In the genomic region with DNA sequence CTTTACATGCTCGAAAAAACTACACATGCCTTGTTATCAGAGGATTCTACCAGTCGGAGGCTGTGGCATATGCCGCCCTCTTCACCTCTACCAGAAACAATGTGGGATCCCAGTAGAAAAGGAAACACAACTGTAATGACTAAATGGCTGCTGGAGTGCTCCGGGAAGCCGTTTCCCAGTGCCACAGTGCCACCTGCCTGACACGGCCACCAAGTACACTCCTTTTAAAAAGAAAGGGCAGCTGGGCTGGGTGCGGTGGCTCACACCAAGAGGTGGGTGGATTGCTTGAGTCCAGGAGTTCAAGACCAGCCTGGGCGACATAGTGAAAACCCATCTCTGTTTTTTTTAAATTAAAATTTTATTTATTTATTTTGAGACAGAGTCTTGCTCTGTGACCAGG, we compare ENCODE assay signal across 9 cellular contexts.
DNase-seq lines count a peak whose midpoint lies in the region; ATAC-seq and TF ChIP-seq lines count a peak whose summit lies in the region.
"Had no signal": no experiment of that assay in that cellular context is flagged by ENCODE, and none has a peak within 500 bp of the region (broad histone marks: within the 10 kb centered on the region; RNA-seq: fewer than 3 reads in every experiment).

No MANE protein-coding gene starts in this region.

- no peaks in the 10 kb centered on the region for H3K36me3 Mint-ChIP-seq in activated naive CD4-positive, alpha-beta T cell treated with anti-CD3 and anti-CD28 coated beads for 36 hours (ENCODE audit: low read depth)
- H3K36me3 Mint-ChIP-seq in T-helper 17 cell (ENCODE audit: low read depth) = no peaks in the 10 kb centered on the region

- no peak overlapping the region for H3K27ac Mint-ChIP-seq in activated naive CD4-positive, alpha-beta T cell treated with anti-CD3 and anti-CD28 coated beads for 36 hours
- no peak overlapping the region for H3K27ac Mint-ChIP-seq in T-helper 17 cell

- peaks cover 2% of the 10 kb centered on the region for H3K9me3 Mint-ChIP-seq in activated naive CD4-positive, alpha-beta T cell treated with anti-CD3 and anti-CD28 coated beads for 36 hours
- H3K9me3 Mint-ChIP-seq: central memory CD8-positive, alpha-beta T cell had no signal

- peaks cover 4% of the 10 kb centered on the region for H3K4me1 Mint-ChIP-seq in activated naive CD4-positive, alpha-beta T cell treated with anti-CD3 and anti-CD28 coated beads for 36 hours (ENCODE audit: low read depth)
- peaks cover 6% of the 10 kb centered on the region for H3K4me1 Mint-ChIP-seq in T-helper 17 cell

- peaks cover 4% of the 10 kb centered on the region for H3K27me3 Mint-ChIP-seq in activated naive CD4-positive, alpha-beta T cell treated with anti-CD3 and anti-CD28 coated beads for 36 hours (ENCODE audit: low read depth)
- H3K27me3 Mint-ChIP-seq in T-helper 17 cell = peaks cover 11% of the 10 kb centered on the region

- no peaks in the 10 kb centered on the region for H3K9me3 ChIP-seq in T-helper 17 cell (ENCODE audit: control insufficient read depth, low read length, poor library complexity, severe bottlenecking)

- H3K4me3 Mint-ChIP-seq in activated naive CD4-positive, alpha-beta T cell treated with anti-CD3 and anti-CD28 coated beads for 36 hours = no peak overlapping the region
- H3K4me3 Mint-ChIP-seq in T-helper 17 cell = no peak overlapping the region
- H3K4me3 Mint-ChIP-seq: central memory CD8-positive, alpha-beta T cell had no signal

- peak; percentile 70 for DNase-seq in activated naive CD4-positive, alpha-beta T cell treated with anti-CD3 and anti-CD28 coated beads for 36 hours
- DNase-seq in activated naive CD4-positive, alpha-beta T cell treated with anti-CD3 and anti-CD28 coated beads, Interleukin-2, amount 50 U/mL, for 16 hours = no peak
- DNase-seq in NCI-H1105 (lab: John Stamatoyannopoulos, UW) (peak; percentile 14), fibroblast of gingiva (ENCODE audit: low read depth) (peak; percentile 38), posterior cingulate gyrus (peak in 7 of 10 donors; percentile 12 to 84 (median 36)), T-helper 17 cell (no peak), activated gamma-delta T cell treated with Interleukin-2 at 50 U/mL for 16 hours (no peak)

- ATAC-seq in SK-N-SH treated with all-trans-retinoic acid at 6 μM for 48 hours = peak; percentile 80
- ATAC-seq in T-helper 17 cell = no peak

- intact Hi-C loops in activated naive CD4-positive, alpha-beta T cell treated with anti-CD3 and anti-CD28 coated beads for 36 hours (cut with micrococcal nuclease) = loop anchor here (5.0 to 10.0 kb wide), 2 partner anchors 150 to 228 kb away; a partner anchor contains a TSS
- intact Hi-C loops in posterior cingulate gyrus (cut with DNase I) = loop anchor here (5.0 to 10.0 kb wide), 2 partner anchors 80 to 217 kb away; a partner anchor contains a TSS

- CTCF ChIA-PET in activated naive CD4-positive, alpha-beta T cell treated with anti-CD3 and anti-CD28 coated beads for 36 hours (lab: Charles Lee) = interaction anchor here (0.7 to 3.0 kb wide), 12 partner anchors 9 to 326 kb away, joined by 3 to 10 read pairs (median 5); no protein-coding TSS in a partner anchor

TF ChIP-seq in SK-N-SH treated with all-trans-retinoic acid at 6 μM for 48 hours, 23 proteins besides CTCF, POLR2A, EP300 and RAD21:
- no peak for TF ChIP-seq TCF4 (CRISPR knock-in tag; IDR thresholded peaks at IDR 0.05; ENCODE audit: borderline replicate concordance)
- TF ChIP-seq, protein P1, sequence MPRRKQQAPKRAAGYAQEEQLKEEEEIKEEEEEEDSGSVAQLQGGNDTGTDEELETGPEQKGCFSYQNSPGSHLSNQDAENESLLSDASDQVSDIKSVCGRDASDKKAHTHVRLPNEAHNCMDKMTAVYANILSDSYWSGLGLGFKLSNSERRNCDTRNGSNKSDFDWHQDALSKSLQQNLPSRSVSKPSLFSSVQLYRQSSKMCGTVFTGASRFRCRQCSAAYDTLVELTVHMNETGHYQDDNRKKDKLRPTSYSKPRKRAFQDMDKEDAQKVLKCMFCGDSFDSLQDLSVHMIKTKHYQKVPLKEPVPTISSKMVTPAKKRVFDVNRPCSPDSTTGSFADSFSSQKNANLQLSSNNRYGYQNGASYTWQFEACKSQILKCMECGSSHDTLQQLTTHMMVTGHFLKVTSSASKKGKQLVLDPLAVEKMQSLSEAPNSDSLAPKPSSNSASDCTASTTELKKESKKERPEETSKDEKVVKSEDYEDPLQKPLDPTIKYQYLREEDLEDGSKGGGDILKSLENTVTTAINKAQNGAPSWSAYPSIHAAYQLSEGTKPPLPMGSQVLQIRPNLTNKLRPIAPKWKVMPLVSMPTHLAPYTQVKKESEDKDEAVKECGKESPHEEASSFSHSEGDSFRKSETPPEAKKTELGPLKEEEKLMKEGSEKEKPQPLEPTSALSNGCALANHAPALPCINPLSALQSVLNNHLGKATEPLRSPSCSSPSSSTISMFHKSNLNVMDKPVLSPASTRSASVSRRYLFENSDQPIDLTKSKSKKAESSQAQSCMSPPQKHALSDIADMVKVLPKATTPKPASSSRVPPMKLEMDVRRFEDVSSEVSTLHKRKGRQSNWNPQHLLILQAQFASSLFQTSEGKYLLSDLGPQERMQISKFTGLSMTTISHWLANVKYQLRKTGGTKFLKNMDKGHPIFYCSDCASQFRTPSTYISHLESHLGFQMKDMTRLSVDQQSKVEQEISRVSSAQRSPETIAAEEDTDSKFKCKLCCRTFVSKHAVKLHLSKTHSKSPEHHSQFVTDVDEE (CRISPR knock-in tag; IDR thresholded peaks at IDR 0.05) = no peak

Comparison
In these comparisons a context has a peak if more than half of its experiments do, and no peak if none do; other contexts are left out.
1. DNase-seq: peak in activated naive CD4-positive, alpha-beta T cell treated with anti-CD3 and anti-CD28 coated beads for 36 hours (single experiment), NCI-H1105 (single experiment), fibroblast of gingiva (single experiment) and posterior cingulate gyrus (7 of 10); none in activated naive CD4-positive, alpha-beta T cell treated with anti-CD3 and anti-CD28 coated beads, Interleukin-2, amount 50 U/mL, for 16 hours (single experiment), T-helper 17 cell (0 of 3) and activated gamma-delta T cell treated with Interleukin-2 at 50 U/mL for 16 hours (single experiment).